18 cellular contexts compared by ENCODE assay signal in genomic region chr10:1374501-1374900, GRCh38.
"Had no signal": no experiment of that assay in that cellular context is flagged by ENCODE, and none has a peak within 500 bp of the region (broad histone marks: within the 10 kb centered on the region; RNA-seq: fewer than 3 reads in every experiment).

No MANE protein-coding gene starts in this region.

- ATAC-seq: activated T-cell treated with anti-CD3 and anti-CD28 coated beads, Interleukin-2, amount 50 U/mL, for 72 hours; stimulated activated memory B cell treated with anti-CD40 and anti-IgM and Interleukin-4, amounts not matched to agents 10 μg/mL and 1 μg/mL and 100 μg/mL, for 72 hours had no signal

- H3K27me3 ChIP-seq: ovary, vagina had no signal

- H3K4me1 ChIP-seq: esophagus squamous epithelium, lower lobe of right lung, vagina had no signal

- DNase-seq: activated gamma-delta T cell; activated T-cell treated with anti-CD3 and anti-CD28 coated beads, Interleukin-2, amount 50 U/mL, for 72 hours; amniotic stem cell; caudate nucleus; cortex of kidney; effector CD4-positive, alpha-beta T cell; esophagus squamous epithelium; hypothalamus; kidney glomerular epithelial cell; lower lobe of right lung; ovary; stimulated activated CD4-positive, alpha-beta T cell treated with anti-CD3 and anti-CD28 coated beads, Interleukin-12 subunit alpha, Interleukin-12 subunit beta, amount 100 ng/mL, for 4 hours; SW 1271 had no signal

- H3K36me3 ChIP-seq: esophagus squamous epithelium, lower lobe of right lung, ovary, vagina had no signal

- H3K4me1 Mint-ChIP-seq: mesothelial cell of epicardium had no signal

- H3K4me3 ChIP-seq: esophagus squamous epithelium, lower lobe of right lung, ovary, vagina had no signal

- H3K27ac Mint-ChIP-seq: activated naive CD8-positive, alpha-beta T cell; activated T-cell treated with anti-CD3 and anti-CD28 coated beads, Interleukin-2, amount 50 U/mL, for 72 hours; mesothelial cell of epicardium; stimulated activated memory B cell treated with anti-CD40 and anti-IgM and Interleukin-4, amounts not matched to agents 10 μg/mL and 1 μg/mL and 100 μg/mL, for 72 hours had no signal

- H3K9me3 Mint-ChIP-seq: mesothelial cell of epicardium; stimulated activated memory B cell treated with anti-CD40 and anti-IgM and Interleukin-4, amounts not matched to agents 10 μg/mL and 1 μg/mL and 100 μg/mL, for 72 hours had no signal

- H3K4me3 Mint-ChIP-seq: activated naive CD8-positive, alpha-beta T cell; activated T-cell treated with anti-CD3 and anti-CD28 coated beads, Interleukin-2, amount 50 U/mL, for 72 hours; mesothelial cell of epicardium; neural crest cell; stimulated activated memory B cell treated with anti-CD40 and anti-IgM and Interleukin-4, amounts not matched to agents 10 μg/mL and 1 μg/mL and 100 μg/mL, for 72 hours had no signal

- H3K9me3 ChIP-seq: esophagus squamous epithelium, lower lobe of right lung, ovary, vagina had no signal

- H3K36me3 Mint-ChIP-seq: activated naive CD8-positive, alpha-beta T cell; mesothelial cell of epicardium; stimulated activated memory B cell treated with anti-CD40 and anti-IgM and Interleukin-4, amounts not matched to agents 10 μg/mL and 1 μg/mL and 100 μg/mL, for 72 hours had no signal
